9 cellular contexts compared by ENCODE assay signal in genomic region chr6:53410508-53411258, GRCh38.
DNase-seq lines count a peak whose midpoint lies in the region; ATAC-seq and TF ChIP-seq lines count a peak whose summit lies in the region.
"Had no signal": no experiment of that assay in that cellular context is flagged by ENCODE, and none has a peak within 500 bp of the region (broad histone marks: within the 10 kb centered on the region; RNA-seq: fewer than 3 reads in every experiment).

No MANE protein-coding gene starts in this region.

- H3K9me3 Mint-ChIP-seq in GM23338, result no peaks in the 10 kb centered on the region
- H3K9me3 Mint-ChIP-seq in activated CD4-positive, alpha-beta T cell treated with anti-CD3 and anti-CD28 coated beads, Interleukin-2, amount 10 ng/mL, durations not matched to agents 7 days and 5 days, result no peaks in the 10 kb centered on the region

- no peak overlapping the region for H3K4me3 Mint-ChIP-seq in GM23338
- H3K4me3 Mint-ChIP-seq in activated CD4-positive, alpha-beta T cell treated with anti-CD3 and anti-CD28 coated beads, Interleukin-2, amount 10 ng/mL, durations not matched to agents 7 days and 5 days, result no peak overlapping the region

- no peaks in the 10 kb centered on the region for H3K79me2 ChIP-seq in GM23338 (replicated peaks; ENCODE audit: insufficient read depth)

- no peaks in the 10 kb centered on the region for H3K27me3 Mint-ChIP-seq in GM23338 (ENCODE audit: insufficient read depth, low read depth, poor library complexity)
- H3K27me3 Mint-ChIP-seq in activated CD4-positive, alpha-beta T cell treated with anti-CD3 and anti-CD28 coated beads, Interleukin-2, amount 10 ng/mL, durations not matched to agents 7 days and 5 days, result no peaks in the 10 kb centered on the region

- no peaks in the 10 kb centered on the region for H3K36me3 ChIP-seq in GM23338 (ENCODE audit: insufficient read depth)
- H3K36me3 ChIP-seq in neutrophil, result no peaks in the 10 kb centered on the region
- H3K36me3 ChIP-seq in uterus, result no peaks in the 10 kb centered on the region
- H3K36me3 ChIP-seq: BLaER1 treated with 17β-estradiol and CSF1 and Interleukin-3, amounts not matched to agents 10 nM and 100 nM had no signal

- H3K9me2 ChIP-seq in GM23338 (ENCODE audit: insufficient read depth), result peaks cover 5% of the 10 kb centered on the region; the same call in 1 of the 2 replicates

- peak overlapping the region; percentile 3; the same call in 1 of the 2 replicates for H2AFZ ChIP-seq in GM23338

- no peaks in the 10 kb centered on the region for H3K27me3 ChIP-seq in GM23338 (ENCODE audit: insufficient read depth)
- no peaks in the 10 kb centered on the region for H3K27me3 ChIP-seq in neutrophil
- no peaks in the 10 kb centered on the region for H3K27me3 ChIP-seq in uterus
- H3K27me3 ChIP-seq: BLaER1 treated with 17β-estradiol and CSF1 and Interleukin-3, amounts not matched to agents 10 nM and 100 nM had no signal

- peak; percentile 94 for ATAC-seq in GM23338

- H4K20me1 ChIP-seq in GM23338 (replicated peaks; ENCODE audit: insufficient read depth), result no peaks in the 10 kb centered on the region
- H4K20me1 ChIP-seq: BLaER1 treated with 17β-estradiol and CSF1 and Interleukin-3, amounts not matched to agents 10 nM and 100 nM had no signal

- H3K27ac ChIP-seq in GM23338 (ENCODE audit: low read depth) (no peak overlapping the region), neutrophil (no peak overlapping the region), uterus (no peak overlapping the region)
- H3K27ac ChIP-seq: BLaER1 treated with 17β-estradiol and CSF1 and Interleukin-3, amounts not matched to agents 10 nM and 100 nM had no signal

- intact Hi-C loops in uterus (cut with DNase I; ENCODE audit: low total_unique reads), result no loop called here

- CTCF ChIA-PET in activated CD4-positive, alpha-beta T cell treated with anti-CD3 and anti-CD28 coated beads, Interleukin-2, amount 10 ng/mL, durations not matched to agents 7 days and 5 days (lab: Charles Lee), result interaction anchor here (0.8 to 2.0 kb wide), 10 partner anchors 15 to 242 kb away, joined by 3 to 13 read pairs (median 3); no protein-coding TSS in a partner anchor

- no peaks in the 10 kb centered on the region for H3K36me3 Mint-ChIP-seq in GM23338 (ENCODE audit: low read depth)
- H3K36me3 Mint-ChIP-seq in activated CD4-positive, alpha-beta T cell treated with anti-CD3 and anti-CD28 coated beads, Interleukin-2, amount 10 ng/mL, durations not matched to agents 7 days and 5 days (ENCODE audit: low read depth), result no peaks in the 10 kb centered on the region

- DNase-seq in NCI-H1417 (lab: John Stamatoyannopoulos, UW) (peak in 2 of 3 experiments; percentile 13), NCI-H1417 treated with DMSO at 0.1 percent for 48 hours (lab: John Stamatoyannopoulos, UW) (no peak), GM23338 (ENCODE audit: low spot score) (peak; percentile 65), LNCaP clone FGC (ENCODE audit: low read depth) (no peak), epithelial cell of esophagus (ENCODE audit: low read depth) (peak; percentile 53), uterus (peak in 1 of 2 donors; percentile 17)
- peak; percentile 63 for DNase-seq in activated CD4-positive, alpha-beta T cell treated with anti-CD3 and anti-CD28 coated beads, Interleukin-2, amount 10 ng/mL, durations not matched to agents 7 days and 5 days

- no peak for TF ChIP-seq POLR2A in uterus (IDR thresholded peaks at IDR 0.05)

- no peaks in the 10 kb centered on the region for H3K4me1 ChIP-seq in GM23338 (ENCODE audit: insufficient read depth)
- no peaks in the 10 kb centered on the region for H3K4me1 ChIP-seq in neutrophil (ENCODE audit: control insufficient read depth in 1 of 2, insufficient read depth in 1 of 2, low read depth in 1 of 2, low read length in 1 of 2)
- H3K4me1 ChIP-seq in uterus, result no peaks in the 10 kb centered on the region

- TF ChIP-seq CTCF in GM23338 (conservative IDR thresholded peaks at IDR 0.05; ENCODE audit: low read depth in 2 of 2), result peak; percentile 70 to 79
- TF ChIP-seq CTCF in LNCaP clone FGC (IDR thresholded peaks at IDR 0.05; ENCODE audit: control insufficient read depth, extremely low read depth, insufficient read depth), result peak; percentile 57
- TF ChIP-seq CTCF in epithelial cell of esophagus (IDR thresholded peaks at IDR 0.05; ENCODE audit: insufficient read depth, low read depth, low read length, missing control alignments), result peak; percentile 66
- TF ChIP-seq CTCF in neutrophil (IDR thresholded peaks at IDR 0.05), result peak; percentile 49
- peak; percentile 18 to 39 (median 26) for TF ChIP-seq CTCF in uterus (IDR thresholded peaks at IDR 0.05)

- POLR2A ChIA-PET in activated CD4-positive, alpha-beta T cell treated with anti-CD3 and anti-CD28 coated beads, Interleukin-2, amount 10 ng/mL, durations not matched to agents 7 days and 5 days (lab: Charles Lee), result no interaction called here

- peaks cover 6% of the 10 kb centered on the region; the same call in 2 of the 3 replicates for H3K4me1 Mint-ChIP-seq in GM23338
- H3K4me1 Mint-ChIP-seq in activated CD4-positive, alpha-beta T cell treated with anti-CD3 and anti-CD28 coated beads, Interleukin-2, amount 10 ng/mL, durations not matched to agents 7 days and 5 days, result peaks cover 4% of the 10 kb centered on the region

- H3K9me3 ChIP-seq in neutrophil (no peaks in the 10 kb centered on the region), uterus (no peaks in the 10 kb centered on the region)

- no peaks in the 10 kb centered on the region for H3F3A ChIP-seq in GM23338 (replicated peaks; ENCODE audit: low read depth)

- no peak overlapping the region for H3K4me3 ChIP-seq in GM23338
- no peak overlapping the region for H3K4me3 ChIP-seq in LNCaP clone FGC (ENCODE audit: low read depth, low read length)
- no peak overlapping the region for H3K4me3 ChIP-seq in epithelial cell of esophagus (ENCODE audit: low read length)
- H3K4me3 ChIP-seq in neutrophil (ENCODE audit: low read depth in 1 of 2, low read length in 1 of 2), result no peak overlapping the region
- H3K4me3 ChIP-seq in uterus, result no peak overlapping the region
- H3K4me3 ChIP-seq: BLaER1 treated with 17β-estradiol and CSF1 and Interleukin-3, amounts not matched to agents 10 nM and 100 nM had no signal

- no peak overlapping the region for H3K4me2 ChIP-seq in GM23338

- H3K27ac Mint-ChIP-seq in GM23338, result no peak overlapping the region
- H3K27ac Mint-ChIP-seq in activated CD4-positive, alpha-beta T cell treated with anti-CD3 and anti-CD28 coated beads, Interleukin-2, amount 10 ng/mL, durations not matched to agents 7 days and 5 days, result no peak overlapping the region

TF ChIP-seq in GM23338, 12 proteins besides CTCF, POLR2A, EP300 and RAD21 (continues in another document):
- TF ChIP-seq CREB1 (CRISPR knock-in tag; IDR thresholded peaks at IDR 0.05; ENCODE audit: low read depth) (no peak), REST (IDR thresholded peaks at IDR 0.05; ENCODE audit: unreplicated experiment) (no peak), JUNB (IDR thresholded peaks at IDR 0.05; ENCODE audit: unreplicated experiment) (no peak), EZH2 (IDR thresholded peaks at IDR 0.05; ENCODE audit: low read depth, unreplicated experiment) (no peak), ETS1 (IDR thresholded peaks at IDR 0.05) (no peak), EZH2phosphoT487 (IDR thresholded peaks at IDR 0.05; ENCODE audit: unreplicated experiment) (no peak), STAT1 (IDR thresholded peaks at IDR 0.05; ENCODE audit: unreplicated experiment) (no peak)

Comparison
In these comparisons a context has a peak if more than half of its experiments do, and no peak if none do; other contexts are left out.
1. DNase-seq: peak in NCI-H1417 (2 of 3), GM23338 (single experiment), activated CD4-positive, alpha-beta T cell treated with anti-CD3 and anti-CD28 coated beads, Interleukin-2, amount 10 ng/mL, durations not matched to agents 7 days and 5 days (single experiment) and epithelial cell of esophagus (single experiment); none in NCI-H1417 treated with DMSO at 0.1 percent for 48 hours (single experiment) and LNCaP clone FGC (single experiment).
2. Peak in every context shown above with its lines, with median percentiles within 50 percentile points of each other: CTCF ChIP-seq.